ENCODE assay signal across 1 cellular context in genomic region chr2:174395284-174395968, GRCh38.
TF ChIP-seq lines count a peak whose summit lies in the region.

TSS of gene SCRN3 (plus strand) at chr2:174395730. CDS start at chr2:174398284, 2,554 bp downstream.

TF ChIP-seq in HepG2, 621 proteins besides CTCF, POLR2A, EP300 and RAD21 (continued from another document and continues in another):
- TF ChIP-seq HNF1A (IDR thresholded peaks at IDR 0.05; ENCODE audit: low read depth) (peak; percentile 36; the same call in 1 of the 2 replicates), HNF1A (CRISPR knock-in tag; IDR thresholded peaks at IDR 0.05; ENCODE audit: borderline replicate concordance) (peak; percentile 69; the same call in 1 of the 2 replicates), BHLHE40 (IDR thresholded peaks at IDR 0.05; ENCODE audit: low read length) (peak; percentile 56; the same call in 1 of the 2 replicates), NR2F6 (IDR thresholded peaks at IDR 0.05) (peak; percentile 33; the same call in 1 of the 2 replicates), NR2F6 (CRISPR knock-in tag; IDR thresholded peaks at IDR 0.05) (peak; percentile 64; the same call in 1 of the 2 replicates), SNAPC2 (CRISPR knock-in tag; IDR thresholded peaks at IDR 0.05) (0 out of 2 replicates have a peak, but pooled peaks have one; percentile 51), FOXK2 (IDR thresholded peaks at IDR 0.05) (peak; percentile 84), ZNF234 (CRISPR knock-in tag; conservative IDR thresholded peaks at IDR 0.05) (no peak), DPF2 (CRISPR knock-in tag; IDR thresholded peaks at IDR 0.05; ENCODE audit: borderline replicate concordance, low read depth) (no peak), ZNF407 (CRISPR knock-in tag; IDR thresholded peaks at IDR 0.05; ENCODE audit: not compliant biosample characterization) (peak; percentile 60), ZNF251 (CRISPR knock-in tag; IDR thresholded peaks at IDR 0.05) (no peak), ZBTB7B (CRISPR knock-in tag; IDR thresholded peaks at IDR 0.05) (peak; percentile 77), SAP130 (CRISPR knock-in tag; IDR thresholded peaks at IDR 0.05; ENCODE audit: low read depth) (peak; percentile 99), HMG20B (CRISPR knock-in tag; conservative IDR thresholded peaks at IDR 0.05) (no peak), CREB1 (IDR thresholded peaks at IDR 0.05) (peak; percentile 85), CREB1 (CRISPR knock-in tag; IDR thresholded peaks at IDR 0.05) (peak; percentile 96), AKNA (CRISPR knock-in tag; IDR thresholded peaks at IDR 0.05; ENCODE audit: borderline replicate concordance) (0 out of 2 replicates have a peak, but pooled peaks have one; percentile 36), CENPX (CRISPR knock-in tag; IDR thresholded peaks at IDR 0.05) (no peak), MED1 (CRISPR knock-in tag; IDR thresholded peaks at IDR 0.05) (peak; percentile 46), ZSCAN25 (CRISPR knock-in tag; IDR thresholded peaks at IDR 0.05) (0 out of 2 replicates have a peak, but pooled peaks have one; percentile 30), ZNF441 (CRISPR knock-in tag; IDR thresholded peaks at IDR 0.05; ENCODE audit: borderline replicate concordance) (peak; percentile 68; the same call in 1 of the 2 replicates), MXD1 (CRISPR knock-in tag; IDR thresholded peaks at IDR 0.05) (no peak), ASH2L (IDR thresholded peaks at IDR 0.05; ENCODE audit: insufficient read length, low read depth, low read length) (peak; percentile 97), ZNF331 (CRISPR knock-in tag; IDR thresholded peaks at IDR 0.05) (peak; percentile 43), TBX3 (IDR thresholded peaks at IDR 0.05; ENCODE audit: borderline replicate concordance) (peak; percentile 51), NKX3-1 (CRISPR knock-in tag; IDR thresholded peaks at IDR 0.05) (peak; percentile 56; the same call in 1 of the 2 replicates), ZFP62 (CRISPR knock-in tag; IDR thresholded peaks at IDR 0.05) (no peak), GATA4 (IDR thresholded peaks at IDR 0.05; ENCODE audit: borderline replicate concordance, low read depth) (0 out of 2 replicates have a peak, but pooled peaks have one; percentile 13), NCOA1 (CRISPR knock-in tag; IDR thresholded peaks at IDR 0.05) (0 out of 2 replicates have a peak, but pooled peaks have one; percentile 45), ZNF10 (CRISPR knock-in tag; IDR thresholded peaks at IDR 0.05; ENCODE audit: borderline replicate concordance, low read depth) (no peak), HOMEZ (CRISPR knock-in tag; IDR thresholded peaks at IDR 0.05; ENCODE audit: low read depth) (peak; percentile 61), ZUFSP (CRISPR knock-in tag; IDR thresholded peaks at IDR 0.05; ENCODE audit: borderline replicate concordance) (no peak), THAP11 (CRISPR knock-in tag; IDR thresholded peaks at IDR 0.05) (peak; percentile 95)
